6 cellular contexts compared by ENCODE assay signal in the genomic region with DNA sequence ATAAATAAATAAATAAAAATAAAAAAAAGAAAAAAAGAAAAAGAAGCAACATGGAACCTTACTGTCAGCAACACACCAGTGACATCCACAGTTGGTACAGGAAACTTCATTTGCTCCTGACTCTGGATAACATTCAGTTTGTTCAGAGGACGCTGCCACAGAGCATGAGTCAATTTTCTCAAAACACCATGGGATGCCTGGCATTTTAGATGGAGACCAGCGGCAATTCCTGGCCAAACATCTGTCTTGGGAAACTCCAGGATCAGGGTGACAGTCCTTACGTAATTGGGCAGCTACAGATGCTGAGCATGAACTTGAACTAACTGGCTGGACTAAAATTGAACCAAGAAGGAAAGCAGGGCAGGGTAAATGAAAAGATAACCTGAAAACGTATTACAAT.
"Had no signal": no experiment of that assay in that cellular context is flagged by ENCODE, and none has a peak within 500 bp of the region (broad histone marks: within the 10 kb centered on the region; RNA-seq: fewer than 3 reads in every experiment).

No MANE protein-coding gene starts in this region.

- H3K27ac Mint-ChIP-seq: GM23338, H9, IgD-negative memory B cell had no signal

- H3K4me2 ChIP-seq: GM23338 had no signal

- DNase-seq: H9, HCEC 1CT had no signal

- H3K4me3 ChIP-seq: GM23338 had no signal

- H3K36me3 Mint-ChIP-seq: IgD-negative memory B cell had no signal

- H3K4me3 Mint-ChIP-seq: GM23338, H9, IgD-negative memory B cell had no signal

- H3K27me3 Mint-ChIP-seq: IgD-negative memory B cell had no signal

- ATAC-seq: GM23338, HepG2 had no signal

- H3K27ac ChIP-seq: HL-60 had no signal

- H3K4me1 Mint-ChIP-seq: GM23338, H9, IgD-negative memory B cell had no signal

- H3K9me3 Mint-ChIP-seq: GM23338, H9 had no signal
